8 cellular contexts compared by ENCODE assay signal in the genomic region with DNA sequence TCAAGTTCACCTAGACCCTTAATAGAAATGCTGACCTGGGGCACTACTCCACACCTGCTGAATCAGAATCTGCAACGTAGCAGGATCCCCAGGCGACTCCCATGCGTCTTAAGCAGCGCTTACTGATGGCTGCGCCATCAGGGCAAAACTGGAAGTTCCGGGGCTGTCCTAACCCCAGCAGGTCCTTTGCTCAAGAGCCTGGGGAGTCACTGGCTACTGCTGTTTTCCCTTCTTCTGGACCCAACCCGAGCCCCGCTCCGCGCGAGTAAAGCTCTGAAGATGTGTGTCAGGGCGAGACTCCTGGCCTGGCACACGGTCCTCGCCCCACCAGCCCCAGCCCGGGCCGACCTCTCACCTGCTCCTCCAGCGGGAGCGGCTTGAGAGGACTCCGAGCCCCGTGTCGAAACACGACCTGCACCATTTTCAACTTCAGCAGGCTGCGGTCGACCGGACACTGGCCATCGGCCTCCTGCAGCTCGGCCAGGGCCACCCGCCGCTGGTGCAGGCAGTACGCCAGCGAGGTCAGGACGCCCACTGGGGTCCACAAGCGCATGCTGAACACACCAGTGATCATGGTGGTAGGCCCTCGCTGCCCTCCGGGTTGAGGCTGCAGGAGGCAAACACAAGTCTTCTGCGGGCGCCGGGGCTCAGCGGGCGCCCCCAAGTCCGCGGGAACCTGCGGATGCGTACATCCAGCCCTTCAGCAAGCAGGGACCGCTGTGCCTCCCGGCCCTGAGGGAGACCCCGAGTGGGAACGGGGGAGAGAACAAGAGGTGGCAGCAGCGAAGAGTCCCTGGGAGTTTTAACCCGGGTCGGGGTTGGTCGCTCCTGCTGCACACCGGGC. TPM values are rescaled to one million over a fixed set of nuclear protein-coding genes. Genes with fewer than 3 reads are reported as not detected.
DNase-seq lines count a peak whose midpoint lies in the region; ATAC-seq and TF ChIP-seq lines count a peak whose summit lies in the region.

No MANE protein-coding gene starts in this region.

- H3F3A ChIP-seq in SU-DHL-6 (ENCODE audit: insufficient read depth) = no peaks in the 10 kb centered on the region

- TF ChIP-seq EP300 in sigmoid colon (IDR thresholded peaks at IDR 0.05) = no peak

- H3K9me2 ChIP-seq in SU-DHL-6 (replicated peaks; ENCODE audit: insufficient read depth, low read length) = no peaks in the 10 kb centered on the region

- peak overlapping the region; percentile 72 for H3K4me3 ChIP-seq in HUES64 (ENCODE audit: low read length)
- H3K4me3 ChIP-seq in SU-DHL-6 (ENCODE audit: insufficient read depth, low read length, poor library complexity, severe bottlenecking) = peak overlapping the region; percentile 70
- H3K4me3 ChIP-seq in iPS DF 6.9 (ENCODE audit: low read length) = peak overlapping the region; percentile 45; the same call in 1 of the 2 replicates
- H3K4me3 ChIP-seq in sigmoid colon = peak overlapping the region; percentile 76 to 91 (median 84)

- H3K27ac ChIP-seq in HUES64 (ENCODE audit: low read depth, low read length) (0 out of 2 replicates have a peak overlapping the region, but pooled peaks have one; percentile 17), SU-DHL-6 (ENCODE audit: low read depth, low read length) (no peak overlapping the region), iPS DF 6.9 (ENCODE audit: low read length) (no peak overlapping the region), sigmoid colon (peak overlapping the region; percentile 81 to 88 (median 88))

- DNase-seq in DMS79 treated with DMSO at 0.1 percent for 48 hours (lab: John Stamatoyannopoulos, UW) (peak; percentile 29), astrocyte of the hippocampus (ENCODE audit: low read depth, low spot score) (peak; percentile 72), iPS DF 6.9 (ENCODE audit: low read depth, low spot score) (no peak), sigmoid colon (peak; percentile 73), NCI-H1048 (lab: John Stamatoyannopoulos, UW) (no peak)

- H3K36me3 ChIP-seq in HUES64 (ENCODE audit: insufficient read depth, low read length) = no peaks in the 10 kb centered on the region
- no peaks in the 10 kb centered on the region for H3K36me3 ChIP-seq in SU-DHL-6 (ENCODE audit: low read length)
- no peaks in the 10 kb centered on the region for H3K36me3 ChIP-seq in iPS DF 6.9 (ENCODE audit: control insufficient read depth, insufficient read depth, low read length)
- H3K36me3 ChIP-seq in sigmoid colon = no peaks in the 10 kb centered on the region

- peaks cover 12% of the 10 kb centered on the region; the same call in 1 of the 2 replicates for H3K79me2 ChIP-seq in SU-DHL-6 (ENCODE audit: insufficient read depth, low read length)

- H4K20me1 ChIP-seq in SU-DHL-6 (ENCODE audit: low read depth, low read length) = peaks cover 3% of the 10 kb centered on the region; the same call in 1 of the 2 replicates

- intact Hi-C loops in sigmoid colon (cut with DNase I) = no loop called here

- H3K9me3 ChIP-seq in HUES64 (ENCODE audit: insufficient read depth, low read depth, low read length) (no peaks in the 10 kb centered on the region), SU-DHL-6 (ENCODE audit: insufficient read depth, low read length) (no peaks in the 10 kb centered on the region), iPS DF 6.9 (ENCODE audit: control insufficient read depth, insufficient read depth, low read length) (no peaks in the 10 kb centered on the region), sigmoid colon (no peaks in the 10 kb centered on the region)

- H3K9ac ChIP-seq in HUES64 (ENCODE audit: low read depth, low read length) = peak overlapping the region; percentile 68
- peak overlapping the region; percentile 67 for H3K9ac ChIP-seq in SU-DHL-6 (ENCODE audit: low read length)

- TF ChIP-seq CTCF in SU-DHL-6 (IDR thresholded peaks at IDR 0.05; ENCODE audit: insufficient read depth, low read length, poor library complexity, severe bottlenecking) = peak; percentile 10
- no peak for TF ChIP-seq CTCF in sigmoid colon (IDR thresholded peaks at IDR 0.05)

- WGBS in HUES64 = under 1% methylated on average over 53 of the region's 53 CpGs
- WGBS in iPS DF 6.9 (ENCODE audit: insufficient coverage, insufficient read length) = no CpG with 5 or more reads among the region's 53 CpGs
- 1% methylated on average over 53 of the region's 53 CpGs for WGBS in sigmoid colon, 2 donors

- H3K4me2 ChIP-seq in SU-DHL-6 (ENCODE audit: low read depth, low read length, poor library complexity, severe bottlenecking) = peak overlapping the region; percentile 71

- peak overlapping the region; percentile 97 for H2AFZ ChIP-seq in SU-DHL-6 (ENCODE audit: low read depth, low read length, severe bottlenecking)

- H3K4me1 ChIP-seq in HUES64 (ENCODE audit: insufficient read depth, low read length) (peaks cover 9% of the 10 kb centered on the region; the same call in 1 of the 2 replicates), iPS DF 6.9 (ENCODE audit: control insufficient read depth, insufficient read depth, low read length) (no peaks in the 10 kb centered on the region), sigmoid colon (peaks cover 0 to 12% (median 9%) of the 10 kb centered on the region in 4 donors)

- H3K27me3 ChIP-seq in HUES64 (ENCODE audit: insufficient read depth, low read length) (no peaks in the 10 kb centered on the region), SU-DHL-6 (ENCODE audit: low read length) (no peaks in the 10 kb centered on the region), iPS DF 6.9 (ENCODE audit: control insufficient read depth, insufficient read depth, low read length) (no peaks in the 10 kb centered on the region), sigmoid colon (no peaks in the 10 kb centered on the region)

- peak; percentile 42 for ATAC-seq in GM21515 (IDR thresholded peaks at IDR 0.05; ENCODE audit: unreplicated experiment)

- no peak for TF ChIP-seq POLR2A in sigmoid colon (IDR thresholded peaks at IDR 0.05)

RNA-seq across cellular contexts. Expression of gene ACP6, which starts 0.6 kb away (rescaled TPM):
- 15.4 TPM for polyA plus RNA-seq in HUES64 (2013, experiment 1 of 2)
- polyA plus RNA-seq in HUES64 (2013, experiment 2 of 2) = 19.7 TPM
- total RNA-seq in sigmoid colon = 10 to 100 TPM in 3 of 4 donors, 1 to 10 TPM in 1; 7.1 to 27.8 (median 16.7) TPM
- polyA plus RNA-seq in sigmoid colon = 10 to 100 TPM in 1 of 3 donors, 1 to 10 TPM in 2; 3.5 to 15.3 (median 5.4) TPM

Comparison
In these comparisons a context has a peak if more than half of its experiments do, and no peak if none do; other contexts are left out.
1. DNase-seq: peak in DMS79 treated with DMSO at 0.1 percent for 48 hours (single experiment), astrocyte of the hippocampus (single experiment) and sigmoid colon (single experiment); none in iPS DF 6.9 (single experiment) and NCI-H1048 (single experiment).
2. H3K27ac ChIP-seq: peak in HUES64 (single experiment) and sigmoid colon (4 of 4); none in SU-DHL-6 (single experiment) and iPS DF 6.9 (single experiment).
3. Peak in every context shown above with its lines, with median percentiles within 50 percentile points of each other: H3K4me3 ChIP-seq.